ENCODE assay signal across 30 cellular contexts in the genomic region with DNA sequence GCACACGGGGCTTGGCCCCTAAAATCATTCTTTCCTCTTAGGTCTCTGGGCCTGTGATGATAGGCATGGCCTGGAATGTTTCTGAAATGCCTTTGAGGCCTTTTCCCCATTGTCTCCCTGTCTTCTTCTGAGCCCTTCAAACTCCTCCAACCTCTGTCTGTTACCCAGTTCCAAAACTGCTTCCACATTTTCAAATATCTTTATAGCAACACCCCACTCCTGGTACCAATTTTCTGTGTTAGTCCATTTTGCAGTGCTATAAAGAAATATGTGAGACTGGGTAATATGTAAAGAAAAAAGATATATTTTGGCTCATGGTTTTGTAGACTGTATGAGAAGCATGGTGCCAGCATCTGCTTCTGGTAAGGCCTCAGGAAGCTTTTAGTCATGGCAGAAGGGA.
"Had no signal": no experiment of that assay in that cellular context is flagged by ENCODE, and none has a peak within 500 bp of the region (broad histone marks: within the 10 kb centered on the region; RNA-seq: fewer than 3 reads in every experiment).

No MANE protein-coding gene starts in this region.

- H3K27me3 Mint-ChIP-seq: natural killer cell treated with Interleukin-12 subunit alpha and Interleukin-12 subunit beta and Interleukin-15 and Interleukin-18, amount 100 ng/mL, for 72 hours; stimulated activated naive B cell treated with anti-CD40 and anti-IgM and Interleukin-4, amounts not matched to agents 10 μg/mL and 1 μg/mL and 100 μg/mL, for 72 hours; stimulated activated naive CD8-positive, alpha-beta T cell treated with anti-CD3 and anti-CD28 coated beads, Interleukin-15, Interleukin-2, amounts not matched to agents 100 ng/mL and 50 ng/mL, for 24 hours had no signal

- H3K9me3 ChIP-seq: ovary, right lobe of liver, thyroid gland had no signal

- H3K27ac Mint-ChIP-seq: naive thymus-derived CD8-positive, alpha-beta T cell; natural killer cell treated with Interleukin-12 subunit alpha and Interleukin-12 subunit beta and Interleukin-15 and Interleukin-18, amount 100 ng/mL, for 72 hours; nephron progenitor cell; progenitor cell of endocrine pancreas; stimulated activated effector memory CD8-positive, alpha-beta T cell treated with anti-CD3 and anti-CD28 coated beads, Interleukin-12 subunit alpha, Interleukin-12 subunit beta, amount 100 ng/mL, for 72 hours; stimulated activated naive B cell treated with anti-CD40 and anti-IgM and Interleukin-4, amounts not matched to agents 10 μg/mL and 1 μg/mL and 100 μg/mL, for 72 hours; stimulated activated naive CD8-positive, alpha-beta T cell treated with anti-CD3 and anti-CD28 coated beads, Interleukin-15, Interleukin-2, amounts not matched to agents 100 ng/mL and 50 ng/mL, for 24 hours had no signal

- DNase-seq: naive thymus-derived CD8-positive, alpha-beta T cell; nephron progenitor cell; nucleus accumbens; ovary; posterior cingulate gyrus; psoas muscle; right cardiac atrium; right lobe of liver; sigmoid colon; small intestine; stimulated activated CD4-positive, alpha-beta T cell treated with anti-CD3 and anti-CD28 coated beads, Interleukin-15, amount 100 ng/mL, for 24 hours; stimulated activated CD4-positive, alpha-beta T cell treated with anti-CD3 and anti-CD28 coated beads, Interleukin-2, amount 100 ng/mL, for 24 hours; stimulated activated CD4-positive, alpha-beta T cell treated with anti-CD3 and anti-CD28 coated beads, Interleukin-2, amount 100 ng/mL, for 48 hours; stimulated activated CD4-positive, alpha-beta T cell treated with anti-CD3 and anti-CD28 coated beads, Interleukin-4, amount 100 ng/mL, for 24 hours; stimulated activated naive B cell treated with anti-CD40 and anti-IgM and Interleukin-4, amounts not matched to agents 10 μg/mL and 1 μg/mL and 100 μg/mL, for 72 hours; stimulated activated naive CD4-positive, alpha-beta T cell treated with Interleukin-2 at 50 U/mL for 16 hours; stomach; thyroid gland; trophoblast cell; upper lobe of left lung had no signal

- H3K4me1 ChIP-seq: parathyroid adenoma, psoas muscle, right lobe of liver, sigmoid colon, stomach, thyroid gland, tibial nerve, upper lobe of left lung, vagina had no signal

- H3K36me3 ChIP-seq: neutrophil, ovary, right lobe of liver, sigmoid colon, thoracic aorta, thyroid gland, upper lobe of left lung, vagina had no signal

- H3K9ac ChIP-seq: parathyroid adenoma had no signal

- H3K27me3 ChIP-seq: neutrophil, ovary, right lobe of liver, sigmoid colon, stomach, thyroid gland, tibial nerve, upper lobe of left lung, vagina had no signal

- H3K36me3 Mint-ChIP-seq: natural killer cell treated with Interleukin-12 subunit alpha and Interleukin-12 subunit beta and Interleukin-15 and Interleukin-18, amount 100 ng/mL, for 72 hours; stimulated activated effector memory CD8-positive, alpha-beta T cell treated with anti-CD3 and anti-CD28 coated beads, Interleukin-12 subunit alpha, Interleukin-12 subunit beta, amount 100 ng/mL, for 72 hours; stimulated activated naive B cell treated with anti-CD40 and anti-IgM and Interleukin-4, amounts not matched to agents 10 μg/mL and 1 μg/mL and 100 μg/mL, for 72 hours had no signal

- H3K27ac ChIP-seq: neutrophil, ovary, parathyroid adenoma, psoas muscle, right lobe of liver, sigmoid colon, stomach, thoracic aorta, thyroid gland, tibial nerve, upper lobe of left lung, vagina had no signal

- H3K4me3 ChIP-seq: ovary, psoas muscle, right lobe of liver, sigmoid colon, stomach, thoracic aorta, thyroid gland, tibial nerve, upper lobe of left lung, vagina had no signal

- H3K4me3 Mint-ChIP-seq: naive thymus-derived CD8-positive, alpha-beta T cell; natural killer cell treated with Interleukin-12 subunit alpha and Interleukin-12 subunit beta and Interleukin-15 and Interleukin-18, amount 100 ng/mL, for 72 hours; nephron progenitor cell; neural crest cell; stimulated activated effector memory CD8-positive, alpha-beta T cell treated with anti-CD3 and anti-CD28 coated beads, Interleukin-12 subunit alpha, Interleukin-12 subunit beta, amount 100 ng/mL, for 72 hours; stimulated activated naive B cell treated with anti-CD40 and anti-IgM and Interleukin-4, amounts not matched to agents 10 μg/mL and 1 μg/mL and 100 μg/mL, for 72 hours; stimulated activated naive CD8-positive, alpha-beta T cell treated with anti-CD3 and anti-CD28 coated beads, Interleukin-15, Interleukin-2, amounts not matched to agents 100 ng/mL and 50 ng/mL, for 24 hours had no signal

- H3K4me1 Mint-ChIP-seq: naive thymus-derived CD8-positive, alpha-beta T cell; nephron progenitor cell; stimulated activated effector memory CD8-positive, alpha-beta T cell treated with anti-CD3 and anti-CD28 coated beads, Interleukin-12 subunit alpha, Interleukin-12 subunit beta, amount 100 ng/mL, for 72 hours; stimulated activated naive B cell treated with anti-CD40 and anti-IgM and Interleukin-4, amounts not matched to agents 10 μg/mL and 1 μg/mL and 100 μg/mL, for 72 hours had no signal
